Comparison of ENCODE assay signal across 21 cellular contexts in the genomic region with DNA sequence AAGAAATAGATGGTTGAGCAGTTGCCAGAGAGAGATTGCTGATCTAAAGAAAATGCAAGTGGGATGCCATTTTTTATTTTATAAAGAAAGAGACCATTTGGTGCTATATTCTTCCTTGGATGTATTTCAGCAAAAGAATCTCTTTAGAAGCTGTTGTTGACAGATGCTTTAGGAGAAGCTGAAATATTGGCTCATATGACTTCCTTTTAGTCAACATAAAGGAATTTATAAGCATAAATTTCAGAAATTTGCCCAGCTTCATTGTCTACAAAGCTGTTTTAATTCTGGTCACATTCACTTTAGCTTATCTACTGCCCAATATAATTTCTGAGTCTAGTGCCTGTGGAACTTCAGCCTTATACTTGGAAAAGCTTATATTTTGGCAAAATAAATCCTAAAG. TPM values are rescaled to one million over a fixed set of nuclear protein-coding genes. Genes with fewer than 3 reads are reported as not detected.
DNase-seq lines count a peak whose midpoint lies in the region; ATAC-seq and TF ChIP-seq lines count a peak whose summit lies in the region.
"Had no signal": no experiment of that assay in that cellular context is flagged by ENCODE, and none has a peak within 500 bp of the region (broad histone marks: within the 10 kb centered on the region; RNA-seq: fewer than 3 reads in every experiment).

No MANE protein-coding gene starts in this region.

- no peaks in the 10 kb centered on the region for H3K27me3 ChIP-seq in Karpas-422 (ENCODE audit: low read length)

- no peak overlapping the region for H3K4me3 ChIP-seq in Karpas-422 (ENCODE audit: low read length)
- H3K4me3 ChIP-seq: skin epidermis had no signal

- H3K9me2 ChIP-seq in Karpas-422 (replicated peaks; ENCODE audit: insufficient read depth, low read length): no peaks in the 10 kb centered on the region

- H3K36me3 Mint-ChIP-seq in mesothelial cell of epicardium: peaks cover 14% of the 10 kb centered on the region
- H3K36me3 Mint-ChIP-seq: natural killer cell treated with Interleukin-12 subunit alpha and Interleukin-12 subunit beta and Interleukin-15 and Interleukin-18, amount 100 ng/mL, for 72 hours had no signal

- no peaks in the 10 kb centered on the region for H3K9me3 ChIP-seq in Karpas-422 (ENCODE audit: low read length)

- no peaks in the 10 kb centered on the region for H3K27me3 Mint-ChIP-seq in mesothelial cell of epicardium (ENCODE audit: low read depth)
- H3K27me3 Mint-ChIP-seq: activated CD4-positive, alpha-beta T cell treated with anti-CD3 and anti-CD28 coated beads, Interleukin-2, amount 10 ng/mL, durations not matched to agents 7 days and 5 days; activated naive CD8-positive, alpha-beta T cell treated with anti-CD3 and anti-CD28 coated beads, Interleukin-2, amount 10 ng/mL, durations not matched to agents 7 days and 5 days; natural killer cell treated with Interleukin-12 subunit alpha and Interleukin-12 subunit beta and Interleukin-15 and Interleukin-18, amount 100 ng/mL, for 72 hours had no signal

- H3K9me3 Mint-ChIP-seq in mesothelial cell of epicardium: no peaks in the 10 kb centered on the region
- H3K9me3 Mint-ChIP-seq: activated CD4-positive, alpha-beta T cell treated with anti-CD3 and anti-CD28 coated beads, Interleukin-2, amount 10 ng/mL, durations not matched to agents 7 days and 5 days; activated naive CD8-positive, alpha-beta T cell treated with anti-CD3 and anti-CD28 coated beads, Interleukin-2, amount 10 ng/mL, durations not matched to agents 7 days and 5 days; activated T-helper 2 cell treated with anti-CD3 and anti-CD28 coated beads, Interferon-gamma antibody, Interleukin-2, Interleukin-4, amounts not matched to agents 10 μg/mL and 5 μg/mL and 100 μg/mL, durations not matched to agents 14 hours and 24 hours and 36 hours; CD8-positive, alpha-beta T cell; natural killer cell treated with Interleukin-12 subunit alpha and Interleukin-12 subunit beta and Interleukin-15 and Interleukin-18, amount 100 ng/mL, for 72 hours had no signal

- peaks cover 9% of the 10 kb centered on the region; the same call in 1 of the 2 replicates for H3K36me3 ChIP-seq in Karpas-422 (ENCODE audit: insufficient read depth, low read length)

- peak overlapping the region; percentile 71 for H3K27ac Mint-ChIP-seq in mesothelial cell of epicardium
- H3K27ac Mint-ChIP-seq: activated CD4-positive, alpha-beta T cell treated with anti-CD3 and anti-CD28 coated beads, Interleukin-2, amount 10 ng/mL, durations not matched to agents 7 days and 5 days; activated naive CD8-positive, alpha-beta T cell treated with anti-CD3 and anti-CD28 coated beads, Interleukin-2, amount 10 ng/mL, durations not matched to agents 7 days and 5 days; activated T-helper 2 cell treated with anti-CD3 and anti-CD28 coated beads, Interferon-gamma antibody, Interleukin-2, Interleukin-4, amounts not matched to agents 10 μg/mL and 5 μg/mL and 100 μg/mL, durations not matched to agents 14 hours and 24 hours and 36 hours; natural killer cell treated with Interleukin-12 subunit alpha and Interleukin-12 subunit beta and Interleukin-15 and Interleukin-18, amount 100 ng/mL, for 72 hours had no signal

- H4K20me1 ChIP-seq in Karpas-422 (ENCODE audit: insufficient read depth, low read depth, low read length): 0 out of 2 replicates have a peak, but pooled peaks cover 1% of the 10 kb centered on the region

- no peak overlapping the region for H3K4me3 Mint-ChIP-seq in mesothelial cell of epicardium
- H3K4me3 Mint-ChIP-seq: activated CD4-positive, alpha-beta T cell treated with anti-CD3 and anti-CD28 coated beads, Interleukin-2, amount 10 ng/mL, durations not matched to agents 7 days and 5 days; activated naive CD8-positive, alpha-beta T cell treated with anti-CD3 and anti-CD28 coated beads, Interleukin-2, amount 10 ng/mL, durations not matched to agents 7 days and 5 days; CD8-positive, alpha-beta T cell; natural killer cell treated with Interleukin-12 subunit alpha and Interleukin-12 subunit beta and Interleukin-15 and Interleukin-18, amount 100 ng/mL, for 72 hours had no signal

- H2AFZ ChIP-seq in Karpas-422 (ENCODE audit: low read length): no peak overlapping the region

- TF ChIP-seq CTCF in mesothelial cell of epicardium (IDR thresholded peaks at IDR 0.05; ENCODE audit: unreplicated experiment): no peak

- no peak overlapping the region for H3K27ac ChIP-seq in Karpas-422 (ENCODE audit: low read length)
- H3K27ac ChIP-seq: skin epidermis had no signal

- H3K4me1 ChIP-seq in Karpas-422 (ENCODE audit: low read length): no peaks in the 10 kb centered on the region

- H3K79me2 ChIP-seq in Karpas-422 (ENCODE audit: low read length): peaks cover 76% of the 10 kb centered on the region

- DNase-seq in AG08395 (ENCODE audit: low spot score) (peak; percentile 15), NCI-H446 treated with DMSO at 0.1 percent for 48 hours (lab: John Stamatoyannopoulos, UW) (peak; percentile 19), dedifferentiated amniotic fluid mesenchymal stem cell (ENCODE audit: extremely low spot score) (peak; percentile 39), mesothelial cell of epicardium (ENCODE audit: low spot score in 2 of 2, unreplicated experiment in 2 of 2) (no peak), inferior parietal cortex (ENCODE audit: extremely low spot score) (no peak), NCI-H1417 (lab: John Stamatoyannopoulos, UW) (no peak), Karpas-422 (no peak)
- DNase-seq: activated CD4-positive, alpha-beta T cell treated with anti-CD3 and anti-CD28 coated beads, Interleukin-2, amount 10 ng/mL, durations not matched to agents 7 days and 5 days; activated naive CD8-positive, alpha-beta T cell treated with anti-CD3 and anti-CD28 coated beads, Interleukin-2, amount 10 ng/mL, durations not matched to agents 7 days and 5 days; CD8-positive, alpha-beta T cell; Kasumi-1; mesendoderm; NCI-H1105; NCI-H526 treated with DMSO at 0.1 percent for 48 hours; SHP77; stimulated activated CD4-positive, alpha-beta T cell treated with anti-CD3 and anti-CD28 coated beads, Interleukin-4, amount 100 ng/mL, for 4 hours; T-helper 1 cell had no signal

- peaks cover 15% of the 10 kb centered on the region for H3K4me1 Mint-ChIP-seq in mesothelial cell of epicardium

- H3K4me2 ChIP-seq in Karpas-422 (ENCODE audit: low read depth, low read length, poor library complexity, severe bottlenecking): no peak overlapping the region

- no peak overlapping the region for H3K9ac ChIP-seq in Karpas-422 (ENCODE audit: low read length)

- no peak for ATAC-seq in GM21529 (IDR thresholded peaks at IDR 0.05; ENCODE audit: unreplicated experiment)
- ATAC-seq: CD8-positive, alpha-beta T cell; natural killer cell treated with Interleukin-12 subunit alpha and Interleukin-12 subunit beta and Interleukin-15 and Interleukin-18, amount 100 ng/mL, for 72 hours had no signal

RNA-seq across cellular contexts. Expression of a gene that starts 36.9 kb away (rescaled TPM):
- total RNA-seq in mesothelial cell of epicardium: 119 to 120 TPM (median 120 TPM) in 3 replicates
- total RNA-seq in Karpas-422 (2014; rRNA removed; shearing (Covaris generic); ENCODE audit: low replicate concordance): 156 and 161 TPM in 2 replicates

RNA-seq across cellular contexts. Expression of a gene that starts 38.2 kb away (rescaled TPM):
- total RNA-seq in mesothelial cell of epicardium: 12.8 to 14.4 TPM (median 13.6 TPM) in 3 replicates
- 4.2 and 5.4 TPM in 2 replicates for total RNA-seq in Karpas-422 (2014; rRNA removed; shearing (Covaris generic); ENCODE audit: low replicate concordance)

Comparison
In these comparisons a context has a peak if more than half of its experiments do, and no peak if none do; other contexts are left out.
1. DNase-seq: peak in AG08395 (single experiment), NCI-H446 treated with DMSO at 0.1 percent for 48 hours (single experiment) and dedifferentiated amniotic fluid mesenchymal stem cell (single experiment); none in mesothelial cell of epicardium (0 of 2), inferior parietal cortex (single experiment), NCI-H1417 (0 of 3) and Karpas-422 (single experiment).